In genomic region chr2:238868067-238868524, GRCh38 we compare ENCODE assay signal across 13 cellular contexts. TPM values are rescaled to one million over a fixed set of nuclear protein-coding genes. Genes with fewer than 3 reads are reported as not detected.
DNase-seq lines count a peak whose midpoint lies in the region; ATAC-seq and TF ChIP-seq lines count a peak whose summit lies in the region.
"Had no signal": no experiment of that assay in that cellular context is flagged by ENCODE, and none has a peak within 500 bp of the region (broad histone marks: within the 10 kb centered on the region; RNA-seq: fewer than 3 reads in every experiment).

No MANE protein-coding gene starts in this region.

- H3K9me3 ChIP-seq in mesenchymal stem cell (ENCODE audit: control insufficient read depth, low read length) (no peaks in the 10 kb centered on the region), suprapubic skin (no peaks in the 10 kb centered on the region)

- in situ Hi-C loops in astrocyte of the spinal cord (cut with HindIII; ENCODE audit: low sequenced_read_pairs) = no loop called here

- TF ChIP-seq CTCF in astrocyte of the spinal cord (IDR thresholded peaks at IDR 0.05; ENCODE audit: low read depth, low read length) (no peak), suprapubic skin (IDR thresholded peaks at IDR 0.05) (no peak)

- no peak overlapping the region for H4K91ac ChIP-seq in mesenchymal stem cell (ENCODE audit: low read length)

- no peaks in the 10 kb centered on the region for H3K79me1 ChIP-seq in mesenchymal stem cell (replicated peaks; ENCODE audit: low read length, poor library complexity, severe bottlenecking)

- no peak overlapping the region for H2BK5ac ChIP-seq in mesenchymal stem cell (ENCODE audit: low read depth, low read length, poor library complexity, severe bottlenecking)

- H3K18ac ChIP-seq in mesenchymal stem cell (ENCODE audit: low read depth in 1 of 2, low read length in 2 of 2) = no peak overlapping the region

- TF ChIP-seq POLR2A in suprapubic skin (IDR thresholded peaks at IDR 0.05) = no peak

- H3K27me3 ChIP-seq in H7 (ENCODE audit: control insufficient read depth, insufficient read depth, low read length) = no peaks in the 10 kb centered on the region
- peaks cover 0 to 14% of the 10 kb centered on the region in 2 experiments for H3K27me3 ChIP-seq in mesenchymal stem cell (ENCODE audit: control insufficient read depth in 1 of 2, insufficient read depth in 1 of 2, low read length in 2 of 2)
- H3K27me3 ChIP-seq in suprapubic skin = no peaks in the 10 kb centered on the region

- H3K36me3 ChIP-seq in H7 (replicated peaks; ENCODE audit: control insufficient read depth, insufficient read depth, low read length) (no peaks in the 10 kb centered on the region), mesenchymal stem cell (ENCODE audit: control insufficient read depth in 1 of 2, insufficient read depth in 2 of 2, low read depth in 1 of 2, low read length in 2 of 2) (peaks cover 0 to 43% of the 10 kb centered on the region in 2 experiments), suprapubic skin (no peaks in the 10 kb centered on the region)

- H3K9ac ChIP-seq in mesenchymal stem cell (ENCODE audit: low read length) = peak overlapping the region; percentile 71

- H3K4me1 ChIP-seq in mesenchymal stem cell (ENCODE audit: control insufficient read depth, insufficient read depth, low read depth, low read length) (peaks cover 27% of the 10 kb centered on the region), suprapubic skin (peaks cover 36% of the 10 kb centered on the region)

- H3K4ac ChIP-seq in mesenchymal stem cell (ENCODE audit: low read depth in 1 of 2, low read length in 2 of 2) = no peak overlapping the region

- no peak overlapping the region for H3K4me2 ChIP-seq in mesenchymal stem cell (ENCODE audit: low read length, poor library complexity, severe bottlenecking)

- peak overlapping the region; percentile 42 for H4K8ac ChIP-seq in mesenchymal stem cell (ENCODE audit: low read length)

- no peak overlapping the region for H2AFZ ChIP-seq in mesenchymal stem cell (ENCODE audit: low read depth, low read length)

- H3K4me3 ChIP-seq in H7 (ENCODE audit: insufficient read depth, low read depth, low read length) (no peak overlapping the region), astrocyte of the spinal cord (ENCODE audit: low read depth, low read length) (no peak overlapping the region), mesenchymal stem cell (ENCODE audit: insufficient read depth in 1 of 2, low read depth in 1 of 2, low read length in 2 of 2) (peak overlapping the region in 1 of 2 experiments; percentile 20), suprapubic skin (no peak overlapping the region)

- H3K23ac ChIP-seq in mesenchymal stem cell (ENCODE audit: low read length in 2 of 2) = no peak overlapping the region

- no peak for TF ChIP-seq EP300 in suprapubic skin (IDR thresholded peaks at IDR 0.05)

- no peak overlapping the region for H2BK120ac ChIP-seq in mesenchymal stem cell (ENCODE audit: low read depth, low read length)

- no peak overlapping the region for H2BK15ac ChIP-seq in mesenchymal stem cell (ENCODE audit: low read depth, poor library complexity, severe bottlenecking)

- ATAC-seq in HG02759 (IDR thresholded peaks at IDR 0.05; ENCODE audit: unreplicated experiment) = no peak

- H3K27ac ChIP-seq in mesenchymal stem cell (ENCODE audit: low read length, poor library complexity, severe bottlenecking) (no peak overlapping the region), suprapubic skin (peak overlapping the region; percentile 53)

- 74% methylated on average over 10 of the region's 10 CpGs for WGBS in mesenchymal stem cell
- WGBS in suprapubic skin = 59% methylated on average over 10 of the region's 10 CpGs

- H2AK5ac ChIP-seq in mesenchymal stem cell (ENCODE audit: low read length, severe bottlenecking) = no peak overlapping the region

- peak; percentile 62 for DNase-seq in H7
- DNase-seq in astrocyte of the spinal cord (ENCODE audit: low read depth, low spot score) = peak; percentile 63
- no peak for DNase-seq in mesenchymal stem cell
- peak; percentile 65 to 70 for DNase-seq in suprapubic skin (ENCODE audit: low spot score in 2 of 2)
- no peak for DNase-seq in NCI-H1930 (lab: John Stamatoyannopoulos, UW)
- DNase-seq in activated CD4-positive, alpha-beta T cell treated with anti-CD3 and anti-CD28 coated beads, Interleukin-2, amount 50 U/mL, for 48 hours = no peak
- DNase-seq: activated naive CD8-positive, alpha-beta T cell treated with anti-CD3 and anti-CD28 coated beads for 36 hours; CD4-positive, CD25-positive, alpha-beta regulatory T cell; mesendoderm; NCI-H1417 treated with DMSO at 0.1 percent for 48 hours; NCI-H69 had no signal

- H3K14ac ChIP-seq in mesenchymal stem cell (ENCODE audit: low read length in 2 of 2) = no peak overlapping the region

- peak overlapping the region; percentile 19 to 46 for H2BK12ac ChIP-seq in mesenchymal stem cell (ENCODE audit: low read length in 2 of 2)

RNA-seq across cellular contexts. Expression of gene TWIST2, which starts 20.2 kb away (rescaled TPM):
- 7.1 and 8.1 TPM in 2 replicates for total RNA-seq in H7 (2014; rRNA removed; shearing (Covaris generic))
- polyA plus RNA-seq in mesenchymal stem cell (2013, experiment 1 of 2) = 11.1 TPM
- 11.7 TPM for polyA plus RNA-seq in mesenchymal stem cell (2013, experiment 2 of 2)
- total RNA-seq in suprapubic skin = 10 to 100 TPM; 14.7 to 72.7 (median 30.4) TPM
- total RNA-seq: activated naive CD8-positive, alpha-beta T cell treated with anti-CD3 and anti-CD28 coated beads for 36 hours; CD4-positive, CD25-positive, alpha-beta regulatory T cell; T-helper 2 cell treated with Interferon-gamma antibody and Interleukin-4, amounts not matched to agents 100 ng/mL and 5 ng/mL, for 36 hours had no signal
- polyA plus RNA-seq: CD4-positive, CD25-positive, alpha-beta regulatory T cell had no signal

Comparison
In these comparisons a context has a peak if more than half of its experiments do, and no peak if none do; other contexts are left out.
1. DNase-seq: peak in H7 (single experiment), astrocyte of the spinal cord (single experiment) and suprapubic skin (2 of 2); none in mesenchymal stem cell (single experiment), NCI-H1930 (0 of 2) and activated CD4-positive, alpha-beta T cell treated with anti-CD3 and anti-CD28 coated beads, Interleukin-2, amount 50 U/mL, for 48 hours (0 of 2).